ENCODE assay signal across 14 cellular contexts in the genomic region with DNA sequence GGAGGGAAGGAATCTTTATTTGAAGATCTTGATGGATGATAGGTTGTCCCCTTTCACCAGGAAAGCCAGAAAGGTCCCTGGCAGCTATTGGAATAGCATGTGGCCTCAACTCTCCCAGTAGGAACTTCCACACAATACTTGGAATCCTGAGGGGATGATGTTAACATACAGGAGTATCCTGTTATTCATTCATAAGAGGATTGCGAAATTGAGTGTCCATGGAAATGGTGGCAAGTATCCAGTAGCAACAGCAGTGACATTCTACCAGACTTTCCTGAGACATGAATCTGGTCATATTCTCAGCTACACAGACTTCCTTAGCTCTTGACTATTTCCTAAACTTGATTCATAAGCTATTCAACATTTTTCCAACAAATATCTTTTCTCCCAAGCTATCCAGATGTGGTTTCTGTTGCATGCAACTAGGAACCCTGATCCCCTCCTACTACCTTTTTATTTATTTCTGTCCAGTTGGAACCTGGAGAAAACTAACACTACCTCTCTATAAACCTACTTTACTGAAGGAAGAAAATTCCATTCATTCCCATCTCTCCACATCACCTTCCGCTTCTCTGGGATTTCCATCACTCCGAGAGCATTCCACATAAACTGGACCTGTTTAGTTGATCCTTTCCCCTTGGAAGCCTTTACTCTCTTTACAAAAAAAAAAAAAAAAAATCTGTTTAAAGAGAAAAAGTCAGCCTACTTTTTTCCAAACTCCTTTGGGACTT.
DNase-seq lines count a peak whose midpoint lies in the region; ATAC-seq, FAIRE-seq and TF ChIP-seq lines count a peak whose summit lies in the region.
"Had no signal": no experiment of that assay in that cellular context is flagged by ENCODE, and none has a peak within 500 bp of the region (broad histone marks: within the 10 kb centered on the region; RNA-seq: fewer than 3 reads in every experiment).

No MANE protein-coding gene starts in this region.

- TF ChIP-seq CTCF in endothelial cell of umbilical vein (IDR thresholded peaks at IDR 0.05; ENCODE audit: extremely low read depth in 1 of 2, insufficient read depth in 1 of 2, low read depth in 1 of 2, low read length in 2 of 2): no peak
- TF ChIP-seq CTCF in upper lobe of right lung (IDR thresholded peaks at IDR 0.05): no peak
- TF ChIP-seq CTCF in type B pancreatic cell (conservative IDR thresholded peaks at IDR 0.05): no peak

- peaks cover 4% of the 10 kb centered on the region for H3K4me1 ChIP-seq in endothelial cell of umbilical vein (ENCODE audit: control insufficient read depth, extremely low read depth, insufficient read depth, low read length)
- no peaks in the 10 kb centered on the region for H3K4me1 ChIP-seq in upper lobe of right lung
- no peaks in the 10 kb centered on the region for H3K4me1 ChIP-seq in CD8-positive, alpha-beta memory T cell (ENCODE audit: insufficient read depth, low read length)

- H3K36me3 Mint-ChIP-seq in type B pancreatic cell: no peaks in the 10 kb centered on the region
- no peaks in the 10 kb centered on the region for H3K36me3 Mint-ChIP-seq in CD8-positive, alpha-beta memory T cell
- H3K36me3 Mint-ChIP-seq: activated CD4-positive, alpha-beta memory T cell treated with anti-CD3 and anti-CD28 coated beads for 36 hours; memory B cell had no signal

- TF ChIP-seq POLR2A in endothelial cell of umbilical vein (IDR thresholded peaks at IDR 0.05; ENCODE audit: low read depth, low read length): no peak

- no peak overlapping the region for H3K27ac Mint-ChIP-seq in type B pancreatic cell
- no peak overlapping the region for H3K27ac Mint-ChIP-seq in CD8-positive, alpha-beta memory T cell
- H3K27ac Mint-ChIP-seq: activated CD4-positive, alpha-beta memory T cell treated with anti-CD3 and anti-CD28 coated beads for 36 hours; memory B cell had no signal

- H3K9ac ChIP-seq in endothelial cell of umbilical vein (replicated peaks; ENCODE audit: extremely low read depth, insufficient read depth, low read length): no peak overlapping the region

- H3K9me3 ChIP-seq in endothelial cell of umbilical vein (replicated peaks; ENCODE audit: control insufficient read depth, insufficient read depth, low read length) (no peaks in the 10 kb centered on the region), upper lobe of right lung (no peaks in the 10 kb centered on the region)
- H3K9me3 ChIP-seq in CD8-positive, alpha-beta memory T cell (ENCODE audit: low read length): no peaks in the 10 kb centered on the region

- POLR2A ChIA-PET in endothelial cell of umbilical vein (lab: Charles Lee): interaction anchor here (0.6 kb wide), 1 partner anchor 71 kb away, joined by 3 read pairs; no protein-coding TSS in a partner anchor
- POLR2A ChIA-PET in CD8-positive, alpha-beta memory T cell (lab: Charles Lee): no interaction called here

- ATAC-seq in upper lobe of right lung: peak; percentile 76

- no peaks in the 10 kb centered on the region for H3K4me1 Mint-ChIP-seq in type B pancreatic cell (ENCODE audit: unreplicated experiment)
- no peaks in the 10 kb centered on the region for H3K4me1 Mint-ChIP-seq in CD8-positive, alpha-beta memory T cell
- H3K4me1 Mint-ChIP-seq: memory B cell had no signal

- H3K27me3 ChIP-seq in endothelial cell of umbilical vein (ENCODE audit: control insufficient read depth in 2 of 2, insufficient read depth in 2 of 2, low read length in 2 of 2): peaks cover 0 to 2% of the 10 kb centered on the region in 2 experiments
- H3K27me3 ChIP-seq in upper lobe of right lung: no peaks in the 10 kb centered on the region
- no peaks in the 10 kb centered on the region for H3K27me3 ChIP-seq in CD8-positive, alpha-beta memory T cell (ENCODE audit: insufficient read depth, low read length, poor library complexity, severe bottlenecking)

- no peaks in the 10 kb centered on the region for H3K27me3 Mint-ChIP-seq in type B pancreatic cell
- H3K27me3 Mint-ChIP-seq in CD8-positive, alpha-beta memory T cell: peaks cover 0 to 15% of the 10 kb centered on the region in 2 donors

- dilution Hi-C loops in endothelial cell of umbilical vein (cut with MboI; ENCODE audit: extremely low pct_ligation_motif_present, low sequenced_read_pairs): no loop called here

- FAIRE-seq in endothelial cell of umbilical vein (lab: Jason Lieb, UNC): peak; percentile 8

- intact Hi-C loops in endothelial cell of umbilical vein (cut with micrococcal nuclease): no loop called here
- intact Hi-C loops in upper lobe of right lung (cut with DNase I): no loop called here

- CTCF ChIA-PET in endothelial cell of umbilical vein (lab: Charles Lee): no interaction called here
- CTCF ChIA-PET in CD8-positive, alpha-beta memory T cell (lab: Charles Lee): no interaction called here

- H3K4me3 ChIP-seq in endothelial cell of umbilical vein (replicated peaks in 1 of 3; ENCODE audit: insufficient read depth in 1 of 3, low read depth in 1 of 3, low read length in 3 of 3) (no peak overlapping the region), upper lobe of right lung (no peak overlapping the region)
- H3K4me3 ChIP-seq in CD8-positive, alpha-beta memory T cell (ENCODE audit: low read length): no peak overlapping the region

- no peaks in the 10 kb centered on the region for H3K79me2 ChIP-seq in endothelial cell of umbilical vein (ENCODE audit: control insufficient read depth, insufficient read depth, low read length)

- no peaks in the 10 kb centered on the region for H3K36me3 ChIP-seq in endothelial cell of umbilical vein (ENCODE audit: control insufficient read depth in 2 of 2, extremely low read depth in 1 of 2, insufficient read depth in 2 of 2, low read length in 2 of 2)
- no peaks in the 10 kb centered on the region for H3K36me3 ChIP-seq in upper lobe of right lung
- no peaks in the 10 kb centered on the region for H3K36me3 ChIP-seq in CD8-positive, alpha-beta memory T cell (ENCODE audit: insufficient read depth, low read length)

- no TSS peak for BruUV-seq in endothelial cell of umbilical vein (replicated peaks; lab: Mats Ljungman, UMichigan)

- H4K20me1 ChIP-seq in endothelial cell of umbilical vein (replicated peaks; ENCODE audit: control insufficient read depth, extremely low read depth, insufficient read depth, low read length): no peaks in the 10 kb centered on the region

- no peaks in the 10 kb centered on the region for H3K9me3 Mint-ChIP-seq in type B pancreatic cell
- peaks cover 0 to 3% (median 0%) of the 10 kb centered on the region in 5 donors for H3K9me3 Mint-ChIP-seq in CD8-positive, alpha-beta memory T cell
- H3K9me3 Mint-ChIP-seq: activated CD4-positive, alpha-beta memory T cell treated with anti-CD3 and anti-CD28 coated beads for 36 hours; memory B cell had no signal

- H3K4me2 ChIP-seq in endothelial cell of umbilical vein (ENCODE audit: insufficient read depth, low read length): no peak overlapping the region

- H3K27ac ChIP-seq in endothelial cell of umbilical vein (ENCODE audit: insufficient read depth, low read depth, low read length): no peak overlapping the region
- H3K27ac ChIP-seq in upper lobe of right lung: no peak overlapping the region
- no peak overlapping the region for H3K27ac ChIP-seq in CD8-positive, alpha-beta memory T cell (ENCODE audit: low read depth, low read length)
- H3K27ac ChIP-seq: 22Rv1 had no signal

- peaks cover 3% of the 10 kb centered on the region for H3K9me1 ChIP-seq in endothelial cell of umbilical vein (replicated peaks; ENCODE audit: control insufficient read depth, extremely low read depth, insufficient read depth, low read length)

- no peak overlapping the region for H2AFZ ChIP-seq in endothelial cell of umbilical vein (ENCODE audit: low read depth, low read length)

- DNase-seq in DMS53 (lab: John Stamatoyannopoulos, UW) (peak; percentile 5), DMS53 treated with DMSO at 0.1 percent for 48 hours (lab: John Stamatoyannopoulos, UW; ENCODE audit: unreplicated experiment) (no peak), endothelial cell of umbilical vein (ENCODE audit: low read depth, low spot score) (peak; percentile 91), kidney glomerular epithelial cell (lab: John Stamatoyannopoulos, UW) (peak; percentile 94), upper lobe of right lung (no peak), NCI-H774 (lab: John Stamatoyannopoulos, UW) (no peak), type B pancreatic cell (ENCODE audit: extremely low spot score, unreplicated experiment) (no peak)
- no peak for DNase-seq in CD8-positive, alpha-beta memory T cell
- DNase-seq: activated CD4-positive, alpha-beta memory T cell treated with anti-CD3 and anti-CD28 coated beads for 36 hours; GF-D8; NCI-H69; T-helper 1 cell had no signal

- H3K4me3 Mint-ChIP-seq in type B pancreatic cell: no peak overlapping the region
- no peak overlapping the region for H3K4me3 Mint-ChIP-seq in CD8-positive, alpha-beta memory T cell
- H3K4me3 Mint-ChIP-seq: activated CD4-positive, alpha-beta memory T cell treated with anti-CD3 and anti-CD28 coated beads for 36 hours; memory B cell had no signal

TF ChIP-seq in endothelial cell of umbilical vein, 7 proteins besides CTCF, POLR2A, EP300 and RAD21:
- TF ChIP-seq FOS (IDR thresholded peaks at IDR 0.05; ENCODE audit: borderline replicate concordance, insufficient read depth, low read length) (no peak), POLR2AphosphoS5 (IDR thresholded peaks at IDR 0.05; ENCODE audit: insufficient read depth, low read depth, low read length) (no peak), MAX (IDR thresholded peaks at IDR 0.05; ENCODE audit: insufficient read depth, insufficient read length) (no peak), JUN (IDR thresholded peaks at IDR 0.05; ENCODE audit: borderline replicate concordance, insufficient read depth, insufficient read length, low read depth) (no peak), MYC (IDR thresholded peaks at IDR 0.05; ENCODE audit: low read depth, low read length) (no peak), EZH2 (IDR thresholded peaks at IDR 0.05; ENCODE audit: borderline replicate concordance, low read depth, low read length, severe bottlenecking) (no peak), GATA2 (IDR thresholded peaks at IDR 0.05; ENCODE audit: insufficient read depth, insufficient read length, low read depth, low read length) (no peak)

Comparison
In these comparisons a context has a peak if more than half of its experiments do, and no peak if none do; other contexts are left out.
1. DNase-seq: peak in DMS53 (single experiment), endothelial cell of umbilical vein (single experiment) and kidney glomerular epithelial cell (single experiment); none in DMS53 treated with DMSO at 0.1 percent for 48 hours (single experiment), upper lobe of right lung (single experiment), NCI-H774 (single experiment), type B pancreatic cell (single experiment) and CD8-positive, alpha-beta memory T cell (0 of 5).